1 cellular context compared by ENCODE assay signal in the genomic region with DNA sequence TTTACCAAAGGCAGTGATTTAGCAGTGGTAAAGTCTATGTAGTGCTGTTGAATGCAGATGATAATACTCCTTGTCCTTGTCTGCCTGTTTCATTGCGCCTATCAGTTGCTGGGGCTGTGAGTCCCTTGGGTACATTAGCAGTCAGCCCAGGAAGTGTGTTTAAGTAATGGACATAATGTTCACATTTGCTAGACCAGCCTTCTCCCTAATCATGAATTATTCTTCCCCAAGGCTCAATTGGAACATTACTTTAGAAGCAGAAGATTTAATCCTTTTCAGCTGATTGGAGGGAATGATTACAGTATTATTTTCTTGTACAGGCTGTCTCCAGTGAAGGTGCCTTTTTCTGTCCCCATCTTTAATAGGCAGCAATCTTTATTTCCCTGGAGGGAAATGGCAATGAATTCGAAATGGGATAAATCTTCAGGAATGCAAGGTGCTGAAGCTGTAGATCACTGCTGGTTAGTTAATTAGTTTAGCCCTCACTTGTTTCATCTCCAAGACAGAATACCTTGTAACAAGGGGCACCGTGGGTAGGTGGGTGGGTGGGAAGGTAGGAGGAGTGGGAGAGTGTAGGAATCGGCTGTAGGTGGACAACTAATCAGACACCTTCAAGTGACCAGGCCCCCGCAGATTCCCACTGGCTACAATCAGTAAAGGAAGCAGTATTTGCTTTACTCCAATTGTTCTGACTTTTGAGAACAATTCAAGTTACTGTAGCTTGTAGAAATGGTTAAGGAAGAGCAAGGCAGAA.
TF ChIP-seq lines count a peak whose summit lies in the region.

No MANE protein-coding gene starts in this region.

TF ChIP-seq in WTC11, 78 proteins besides CTCF, POLR2A, EP300 and RAD21 (continued from another document):
- TF ChIP-seq, protein P1, sequence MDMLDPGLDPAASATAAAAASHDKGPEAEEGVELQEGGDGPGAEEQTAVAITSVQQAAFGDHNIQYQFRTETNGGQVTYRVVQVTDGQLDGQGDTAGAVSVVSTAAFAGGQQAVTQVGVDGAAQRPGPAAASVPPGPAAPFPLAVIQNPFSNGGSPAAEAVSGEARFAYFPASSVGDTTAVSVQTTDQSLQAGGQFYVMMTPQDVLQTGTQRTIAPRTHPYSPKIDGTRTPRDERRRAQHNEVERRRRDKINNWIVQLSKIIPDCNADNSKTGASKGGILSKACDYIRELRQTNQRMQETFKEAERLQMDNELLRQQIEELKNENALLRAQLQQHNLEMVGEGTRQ (CRISPR knock-in tag; IDR thresholded peaks at IDR 0.05): no peak
- TF ChIP-seq, protein P2, sequence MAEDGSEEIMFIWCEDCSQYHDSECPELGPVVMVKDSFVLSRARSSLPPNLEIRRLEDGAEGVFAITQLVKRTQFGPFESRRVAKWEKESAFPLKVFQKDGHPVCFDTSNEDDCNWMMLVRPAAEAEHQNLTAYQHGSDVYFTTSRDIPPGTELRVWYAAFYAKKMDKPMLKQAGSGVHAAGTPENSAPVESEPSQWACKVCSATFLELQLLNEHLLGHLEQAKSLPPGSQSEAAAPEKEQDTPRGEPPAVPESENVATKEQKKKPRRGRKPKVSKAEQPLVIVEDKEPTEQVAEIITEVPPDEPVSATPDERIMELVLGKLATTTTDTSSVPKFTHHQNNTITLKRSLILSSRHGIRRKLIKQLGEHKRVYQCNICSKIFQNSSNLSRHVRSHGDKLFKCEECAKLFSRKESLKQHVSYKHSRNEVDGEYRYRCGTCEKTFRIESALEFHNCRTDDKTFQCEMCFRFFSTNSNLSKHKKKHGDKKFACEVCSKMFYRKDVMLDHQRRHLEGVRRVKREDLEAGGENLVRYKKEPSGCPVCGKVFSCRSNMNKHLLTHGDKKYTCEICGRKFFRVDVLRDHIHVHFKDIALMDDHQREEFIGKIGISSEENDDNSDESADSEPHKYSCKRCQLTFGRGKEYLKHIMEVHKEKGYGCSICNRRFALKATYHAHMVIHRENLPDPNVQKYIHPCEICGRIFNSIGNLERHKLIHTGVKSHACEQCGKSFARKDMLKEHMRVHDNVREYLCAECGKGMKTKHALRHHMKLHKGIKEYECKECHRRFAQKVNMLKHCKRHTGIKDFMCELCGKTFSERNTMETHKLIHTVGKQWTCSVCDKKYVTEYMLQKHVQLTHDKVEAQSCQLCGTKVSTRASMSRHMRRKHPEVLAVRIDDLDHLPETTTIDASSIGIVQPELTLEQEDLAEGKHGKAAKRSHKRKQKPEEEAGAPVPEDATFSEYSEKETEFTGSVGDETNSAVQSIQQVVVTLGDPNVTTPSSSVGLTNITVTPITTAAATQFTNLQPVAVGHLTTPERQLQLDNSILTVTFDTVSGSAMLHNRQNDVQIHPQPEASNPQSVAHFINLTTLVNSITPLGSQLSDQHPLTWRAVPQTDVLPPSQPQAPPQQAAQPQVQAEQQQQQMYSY (CRISPR knock-in tag; IDR thresholded peaks at IDR 0.05): no peak
- TF ChIP-seq, protein P3, sequence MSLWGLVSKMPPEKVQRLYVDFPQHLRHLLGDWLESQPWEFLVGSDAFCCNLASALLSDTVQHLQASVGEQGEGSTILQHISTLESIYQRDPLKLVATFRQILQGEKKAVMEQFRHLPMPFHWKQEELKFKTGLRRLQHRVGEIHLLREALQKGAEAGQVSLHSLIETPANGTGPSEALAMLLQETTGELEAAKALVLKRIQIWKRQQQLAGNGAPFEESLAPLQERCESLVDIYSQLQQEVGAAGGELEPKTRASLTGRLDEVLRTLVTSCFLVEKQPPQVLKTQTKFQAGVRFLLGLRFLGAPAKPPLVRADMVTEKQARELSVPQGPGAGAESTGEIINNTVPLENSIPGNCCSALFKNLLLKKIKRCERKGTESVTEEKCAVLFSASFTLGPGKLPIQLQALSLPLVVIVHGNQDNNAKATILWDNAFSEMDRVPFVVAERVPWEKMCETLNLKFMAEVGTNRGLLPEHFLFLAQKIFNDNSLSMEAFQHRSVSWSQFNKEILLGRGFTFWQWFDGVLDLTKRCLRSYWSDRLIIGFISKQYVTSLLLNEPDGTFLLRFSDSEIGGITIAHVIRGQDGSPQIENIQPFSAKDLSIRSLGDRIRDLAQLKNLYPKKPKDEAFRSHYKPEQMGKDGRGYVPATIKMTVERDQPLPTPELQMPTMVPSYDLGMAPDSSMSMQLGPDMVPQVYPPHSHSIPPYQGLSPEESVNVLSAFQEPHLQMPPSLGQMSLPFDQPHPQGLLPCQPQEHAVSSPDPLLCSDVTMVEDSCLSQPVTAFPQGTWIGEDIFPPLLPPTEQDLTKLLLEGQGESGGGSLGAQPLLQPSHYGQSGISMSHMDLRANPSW (CRISPR knock-in tag; conservative IDR thresholded peaks at IDR 0.05; ENCODE audit: low read depth): no peak
- TF ChIP-seq ZNF671 (CRISPR knock-in tag; IDR thresholded peaks at IDR 0.05): no peak
- TF ChIP-seq FOXP1 (CRISPR knock-in tag; IDR thresholded peaks at IDR 0.05; ENCODE audit: borderline replicate concordance): no peak
- TF ChIP-seq TEAD1 (CRISPR knock-in tag; IDR thresholded peaks at IDR 0.05): no peak
- TF ChIP-seq JAZF1 (CRISPR knock-in tag; IDR thresholded peaks at IDR 0.05): no peak
- TF ChIP-seq MYBL2 (CRISPR knock-in tag; IDR thresholded peaks at IDR 0.05): no peak
- TF ChIP-seq, protein P4, sequence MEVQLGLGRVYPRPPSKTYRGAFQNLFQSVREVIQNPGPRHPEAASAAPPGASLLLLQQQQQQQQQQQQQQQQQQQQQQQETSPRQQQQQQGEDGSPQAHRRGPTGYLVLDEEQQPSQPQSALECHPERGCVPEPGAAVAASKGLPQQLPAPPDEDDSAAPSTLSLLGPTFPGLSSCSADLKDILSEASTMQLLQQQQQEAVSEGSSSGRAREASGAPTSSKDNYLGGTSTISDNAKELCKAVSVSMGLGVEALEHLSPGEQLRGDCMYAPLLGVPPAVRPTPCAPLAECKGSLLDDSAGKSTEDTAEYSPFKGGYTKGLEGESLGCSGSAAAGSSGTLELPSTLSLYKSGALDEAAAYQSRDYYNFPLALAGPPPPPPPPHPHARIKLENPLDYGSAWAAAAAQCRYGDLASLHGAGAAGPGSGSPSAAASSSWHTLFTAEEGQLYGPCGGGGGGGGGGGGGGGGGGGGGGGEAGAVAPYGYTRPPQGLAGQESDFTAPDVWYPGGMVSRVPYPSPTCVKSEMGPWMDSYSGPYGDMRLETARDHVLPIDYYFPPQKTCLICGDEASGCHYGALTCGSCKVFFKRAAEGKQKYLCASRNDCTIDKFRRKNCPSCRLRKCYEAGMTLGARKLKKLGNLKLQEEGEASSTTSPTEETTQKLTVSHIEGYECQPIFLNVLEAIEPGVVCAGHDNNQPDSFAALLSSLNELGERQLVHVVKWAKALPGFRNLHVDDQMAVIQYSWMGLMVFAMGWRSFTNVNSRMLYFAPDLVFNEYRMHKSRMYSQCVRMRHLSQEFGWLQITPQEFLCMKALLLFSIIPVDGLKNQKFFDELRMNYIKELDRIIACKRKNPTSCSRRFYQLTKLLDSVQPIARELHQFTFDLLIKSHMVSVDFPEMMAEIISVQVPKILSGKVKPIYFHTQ (CRISPR knock-in tag; IDR thresholded peaks at IDR 0.05): no peak
